Comparison of ENCODE assay signal across 8 cellular contexts in genomic region chr1:40342381-40342717, GRCh38. TPM values are rescaled to one million over a fixed set of nuclear protein-coding genes. Genes with fewer than 3 reads are reported as not detected.
DNase-seq lines count a peak whose midpoint lies in the region; ATAC-seq and TF ChIP-seq lines count a peak whose summit lies in the region.
"Not testable (repeated sequence)": the region's sequence is repeated elsewhere in the genome, so short reads cannot be mapped to it uniquely, and the experiment has no call there.

No MANE protein-coding gene starts in this region.

- peak overlapping the region; percentile 39 for H3K4me2 ChIP-seq in Karpas-422 (ENCODE audit: low read depth, low read length, poor library complexity, severe bottlenecking)

- not testable (repeated sequence) for H2AFZ ChIP-seq in Karpas-422 (ENCODE audit: low read length)

- not testable (repeated sequence) for H3K27me3 Mint-ChIP-seq in CD4-positive, alpha-beta T cell; activated B cell treated with CpG ODN at 0.5 μM for 24 hours; activated naive CD4-positive, alpha-beta T cell treated with anti-CD3 and anti-CD28 coated beads, Interleukin-2, amount 50 U/mL, for 24 hours; dendritic cell treated with granulocyte-macrophage colony-stimulating factor and Interleukin-4, amounts not matched to agents 40 ng/mL and 50 ng/mL, for 4 days; naive thymus-derived CD8-positive, alpha-beta T cell; stimulated activated naive CD8-positive, alpha-beta T cell treated with anti-CD3 and anti-CD28 coated beads, Interleukin-15, amount 100 ng/mL, for 72 hours

- not testable (repeated sequence) for H3K27me3 ChIP-seq in CD4-positive, alpha-beta T cell (ENCODE audit: control insufficient read depth, insufficient read depth, low read length); Karpas-422 (ENCODE audit: low read length)

- not testable (repeated sequence) for ATAC-seq in CD4-positive, alpha-beta T cell (ENCODE audit: poor library complexity); activated B cell treated with CpG ODN at 0.5 μM for 24 hours (ENCODE audit: low read depth)
- peak in 1 of 2 donors; percentile 4 for ATAC-seq in naive thymus-derived CD8-positive, alpha-beta T cell
- ATAC-seq in stimulated activated naive CD8-positive, alpha-beta T cell treated with anti-CD3 and anti-CD28 coated beads, Interleukin-15, amount 100 ng/mL, for 72 hours: peak; percentile 70

- H3K36me3 Mint-ChIP-seq in CD4-positive, alpha-beta T cell (ENCODE audit: low read depth); activated B cell treated with CpG ODN at 0.5 μM for 24 hours (ENCODE audit: low read depth); activated naive CD4-positive, alpha-beta T cell treated with anti-CD3 and anti-CD28 coated beads, Interleukin-2, amount 50 U/mL, for 24 hours; naive thymus-derived CD8-positive, alpha-beta T cell: not testable (repeated sequence)
- H3K36me3 Mint-ChIP-seq in dendritic cell treated with granulocyte-macrophage colony-stimulating factor and Interleukin-4, amounts not matched to agents 40 ng/mL and 50 ng/mL, for 4 days (ENCODE audit: low read depth): peaks cover 15% of the 10 kb centered on the region

- CTCF ChIA-PET in CD4-positive, alpha-beta T cell (lab: Charles Lee): interaction anchor here (3.2 kb wide), 1 partner anchor 62 kb away, joined by 13 read pairs; no protein-coding TSS in a partner anchor
- CTCF ChIA-PET in activated B cell treated with CpG ODN at 0.5 μM for 24 hours (lab: Charles Lee): interaction anchor here (0.8 to 10.3 kb wide), 8 partner anchors 22 to 199 kb away, joined by 3 to 184 read pairs (median 31); partner anchors contain the start of gene COL9A2

- H3K4me1 Mint-ChIP-seq in CD4-positive, alpha-beta T cell (ENCODE audit: low read depth): peaks cover 56% of the 10 kb centered on the region
- H3K4me1 Mint-ChIP-seq in activated B cell treated with CpG ODN at 0.5 μM for 24 hours: peaks cover 58% of the 10 kb centered on the region
- peaks cover 52% of the 10 kb centered on the region for H3K4me1 Mint-ChIP-seq in activated naive CD4-positive, alpha-beta T cell treated with anti-CD3 and anti-CD28 coated beads, Interleukin-2, amount 50 U/mL, for 24 hours
- H3K4me1 Mint-ChIP-seq in dendritic cell treated with granulocyte-macrophage colony-stimulating factor and Interleukin-4, amounts not matched to agents 40 ng/mL and 50 ng/mL, for 4 days (ENCODE audit: low read depth): peaks cover 73% of the 10 kb centered on the region
- peaks cover 39 to 66% (median 61%) of the 10 kb centered on the region in 4 donors for H3K4me1 Mint-ChIP-seq in naive thymus-derived CD8-positive, alpha-beta T cell
- peaks cover 71% of the 10 kb centered on the region for H3K4me1 Mint-ChIP-seq in stimulated activated naive CD8-positive, alpha-beta T cell treated with anti-CD3 and anti-CD28 coated beads, Interleukin-15, amount 100 ng/mL, for 72 hours

- not testable (repeated sequence) for H3K9me3 ChIP-seq in CD4-positive, alpha-beta T cell (ENCODE audit: control insufficient read depth, low read length); Karpas-422 (ENCODE audit: low read length)

- not testable (repeated sequence) for H3K27ac ChIP-seq in CD4-positive, alpha-beta T cell (ENCODE audit: low read depth, low read length); Karpas-422 (ENCODE audit: low read length)

- H3K4me3 Mint-ChIP-seq in CD4-positive, alpha-beta T cell: peak overlapping the region; percentile 12
- peak overlapping the region; percentile 47 for H3K4me3 Mint-ChIP-seq in activated B cell treated with CpG ODN at 0.5 μM for 24 hours
- H3K4me3 Mint-ChIP-seq in activated naive CD4-positive, alpha-beta T cell treated with anti-CD3 and anti-CD28 coated beads, Interleukin-2, amount 50 U/mL, for 24 hours: not testable (repeated sequence)
- H3K4me3 Mint-ChIP-seq in dendritic cell treated with granulocyte-macrophage colony-stimulating factor and Interleukin-4, amounts not matched to agents 40 ng/mL and 50 ng/mL, for 4 days: peak overlapping the region; percentile 27
- H3K4me3 Mint-ChIP-seq in naive thymus-derived CD8-positive, alpha-beta T cell: peak overlapping the region in 9 of 10 donors; percentile 1 to 83 (median 56)
- H3K4me3 Mint-ChIP-seq in stimulated activated naive CD8-positive, alpha-beta T cell treated with anti-CD3 and anti-CD28 coated beads, Interleukin-15, amount 100 ng/mL, for 72 hours: peak overlapping the region; percentile 60 to 61

- not testable (repeated sequence) for H4K20me1 ChIP-seq in Karpas-422 (ENCODE audit: insufficient read depth, low read depth, low read length)

- H3K36me3 ChIP-seq in Karpas-422 (ENCODE audit: insufficient read depth, low read length): not testable (repeated sequence)

- H3K9ac ChIP-seq in Karpas-422 (ENCODE audit: low read length): not testable (repeated sequence)

- not testable (repeated sequence) for H3K79me2 ChIP-seq in Karpas-422 (ENCODE audit: low read length)

- not testable (repeated sequence) for H3K9me3 Mint-ChIP-seq in CD4-positive, alpha-beta T cell; activated B cell treated with CpG ODN at 0.5 μM for 24 hours; activated naive CD4-positive, alpha-beta T cell treated with anti-CD3 and anti-CD28 coated beads, Interleukin-2, amount 50 U/mL, for 24 hours; dendritic cell treated with granulocyte-macrophage colony-stimulating factor and Interleukin-4, amounts not matched to agents 40 ng/mL and 50 ng/mL, for 4 days; naive thymus-derived CD8-positive, alpha-beta T cell; stimulated activated naive CD8-positive, alpha-beta T cell treated with anti-CD3 and anti-CD28 coated beads, Interleukin-15, amount 100 ng/mL, for 72 hours

- TF ChIP-seq CTCF in CD4-positive, alpha-beta T cell (IDR thresholded peaks at IDR 0.05); activated B cell treated with CpG ODN at 0.5 μM for 24 hours (IDR thresholded peaks at IDR 0.05): not testable (repeated sequence)

- not testable (repeated sequence) for DNase-seq in CD4-positive, alpha-beta T cell; Karpas-422; activated B cell treated with CpG ODN at 0.5 μM for 24 hours
- peak; percentile 52 for DNase-seq in activated CD8-positive, alpha-beta memory T cell treated with anti-CD3 and anti-CD28 coated beads, Interleukin-2, amount 50 U/mL, for 48 hours
- peak in 1 of 10 donors; percentile 21 for DNase-seq in naive thymus-derived CD8-positive, alpha-beta T cell
- DNase-seq in stimulated activated naive CD8-positive, alpha-beta T cell treated with anti-CD3 and anti-CD28 coated beads, Interleukin-15, amount 100 ng/mL, for 72 hours: peak; percentile 22 to 54

- peak overlapping the region; percentile 78 for H3K27ac Mint-ChIP-seq in CD4-positive, alpha-beta T cell
- peak overlapping the region; percentile 83 for H3K27ac Mint-ChIP-seq in activated B cell treated with CpG ODN at 0.5 μM for 24 hours
- peak overlapping the region; percentile 88 for H3K27ac Mint-ChIP-seq in activated naive CD4-positive, alpha-beta T cell treated with anti-CD3 and anti-CD28 coated beads, Interleukin-2, amount 50 U/mL, for 24 hours
- H3K27ac Mint-ChIP-seq in dendritic cell treated with granulocyte-macrophage colony-stimulating factor and Interleukin-4, amounts not matched to agents 40 ng/mL and 50 ng/mL, for 4 days: peak overlapping the region; percentile 89
- peak overlapping the region; percentile 43 to 94 (median 74) for H3K27ac Mint-ChIP-seq in naive thymus-derived CD8-positive, alpha-beta T cell
- peak overlapping the region; percentile 100 for H3K27ac Mint-ChIP-seq in stimulated activated naive CD8-positive, alpha-beta T cell treated with anti-CD3 and anti-CD28 coated beads, Interleukin-15, amount 100 ng/mL, for 72 hours

- intact Hi-C loops in CD4-positive, alpha-beta T cell (cut with DNase I, micrococcal nuclease); activated B cell treated with CpG ODN at 0.5 μM for 24 hours (cut with micrococcal nuclease): not testable (repeated sequence)
- intact Hi-C loops in dendritic cell treated with granulocyte-macrophage colony-stimulating factor and Interleukin-4, amounts not matched to agents 40 ng/mL and 50 ng/mL, for 4 days (cut with micrococcal nuclease): loop anchor here (5.0 kb wide), 2 partner anchors 45 to 60 kb away; no protein-coding TSS in a partner anchor

- H3K4me1 ChIP-seq in Karpas-422 (ENCODE audit: low read length): peaks cover 30% of the 10 kb centered on the region

- not testable (repeated sequence) for H3K9me2 ChIP-seq in Karpas-422 (replicated peaks; ENCODE audit: insufficient read depth, low read length)

- H3K4me3 ChIP-seq in Karpas-422 (ENCODE audit: low read length): not testable (repeated sequence)

- POLR2A ChIA-PET in CD4-positive, alpha-beta T cell (lab: Charles Lee): interaction anchor here (0.7 to 5.1 kb wide), 9 partner anchors 26 to 181 kb away, joined by 3 to 33 read pairs (median 4); partner anchors contain the start of genes COL9A2, RLF, SMAP2 and ZMPSTE24
- POLR2A ChIA-PET in activated B cell treated with CpG ODN at 0.5 μM for 24 hours (lab: Charles Lee): interaction anchor here (0.6 to 6.2 kb wide), 13 partner anchors 11 to 189 kb away, joined by 3 to 76 read pairs (median 19); partner anchors contain the start of gene SMAP2
- POLR2A ChIA-PET in naive thymus-derived CD8-positive, alpha-beta T cell (lab: Charles Lee): interaction anchor here (0.7 to 2.5 kb wide), 6 partner anchors 27 to 189 kb away, joined by 3 to 14 read pairs (median 4); partner anchors contain the start of gene SMAP2

RNA-seq across cellular contexts. Expression of gene COL9A2, which starts 25.3 kb away (rescaled TPM):
- total RNA-seq in CD4-positive, alpha-beta T cell: 1 to 10 TPM; 2.4 to 3.0 TPM
- 7.9 and 28.2 TPM in 2 replicates for total RNA-seq in Karpas-422 (2014; rRNA removed; shearing (Covaris generic); ENCODE audit: low replicate concordance)
- 5.5 and 5.7 TPM in 2 replicates for total RNA-seq in activated B cell treated with CpG ODN at 0.5 μM for 24 hours
- 1 to 10 TPM; 5.2 to 6.3 TPM for total RNA-seq in naive thymus-derived CD8-positive, alpha-beta T cell
- under 1 TPM; 0.73 to 0.83 (median 0.76) TPM for polyA plus RNA-seq in naive thymus-derived CD8-positive, alpha-beta T cell

RNA-seq across cellular contexts. Expression of gene SMAP2, which starts 31.2 kb away (rescaled TPM):
- total RNA-seq in CD4-positive, alpha-beta T cell: 100 to 1,000 TPM; 214 to 216 TPM
- 33.6 and 37.5 TPM in 2 replicates for total RNA-seq in Karpas-422 (2014; rRNA removed; shearing (Covaris generic); ENCODE audit: low replicate concordance)
- 202 and 220 TPM in 2 replicates for total RNA-seq in activated B cell treated with CpG ODN at 0.5 μM for 24 hours
- total RNA-seq in naive thymus-derived CD8-positive, alpha-beta T cell: 100 to 1,000 TPM; 154 to 160 TPM
- 100 to 1,000 TPM; 297 to 506 (median 298) TPM for polyA plus RNA-seq in naive thymus-derived CD8-positive, alpha-beta T cell
